In the genomic region with DNA sequence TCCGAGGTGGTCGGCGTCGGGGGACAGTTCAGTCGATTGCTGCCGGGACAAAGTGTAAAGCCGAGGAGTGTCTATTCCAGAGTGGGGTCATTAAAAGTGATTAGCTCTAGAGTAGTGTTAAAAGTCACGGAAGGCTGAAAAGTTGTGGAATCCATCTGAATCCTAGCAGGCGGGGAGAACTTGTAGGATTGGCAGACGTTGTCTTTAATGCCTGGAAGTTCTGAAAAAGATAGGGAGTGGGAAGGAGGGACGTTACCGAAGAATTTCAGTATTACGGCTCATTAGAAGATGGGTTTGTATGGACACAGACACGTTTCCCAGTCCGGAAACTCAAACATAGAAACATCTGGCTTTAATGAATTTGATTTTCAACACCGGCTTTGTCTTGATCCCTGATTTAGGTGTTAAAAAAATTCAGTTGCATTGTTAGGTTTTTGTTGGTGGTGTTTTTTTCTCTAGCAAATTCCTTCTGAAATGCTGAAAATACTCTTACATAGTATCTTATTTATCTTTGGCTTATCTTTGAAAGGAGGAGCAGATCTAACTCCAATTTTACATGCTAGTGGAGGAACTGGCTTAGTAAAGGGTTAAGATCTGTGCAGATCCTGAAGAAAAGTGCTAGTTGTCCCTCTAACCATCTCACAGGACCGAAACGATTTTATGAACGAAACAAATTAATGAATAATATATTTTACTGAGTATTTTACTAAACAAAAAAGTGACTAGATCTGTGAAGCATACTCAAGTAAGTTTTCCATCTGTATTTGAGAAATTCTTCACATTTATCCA, we compare ENCODE assay signal across 8 cellular contexts. TPM values are rescaled to one million over a fixed set of nuclear protein-coding genes. Genes with fewer than 3 reads are reported as not detected.
A peak's percentile ranks its signal among the peaks of the same experiment; 100 is the strongest.
DNase-seq lines count a peak whose midpoint lies in the region; ATAC-seq, FAIRE-seq and TF ChIP-seq lines count a peak whose summit lies in the region.

No MANE protein-coding gene starts in this region.

- peak overlapping the region; percentile 95 to 99 for H3K27ac ChIP-seq in esophagus (ENCODE audit: low read depth in 2 of 2, low read length in 1 of 2)

- TF ChIP-seq CTCF in natural killer cell (IDR thresholded peaks at IDR 0.05): no peak

- peak overlapping the region; percentile 78 to 100 for H3K4me3 ChIP-seq in esophagus (ENCODE audit: low read depth in 1 of 2, low read length in 2 of 2)

- ATAC-seq in natural killer cell: no peak

- peak; percentile 17 for FAIRE-seq in GM12892 (lab: Jason Lieb, UNC)

- DNase-seq in A172 (ENCODE audit: low spot score): peak; percentile 17
- no peak for DNase-seq in GM12892 (ENCODE audit: insufficient read length)
- peak; percentile 10 for DNase-seq in SK-N-DZ (ENCODE audit: low spot score)
- DNase-seq in natural killer cell: no peak
- no peak for DNase-seq in NOMO-1 treated with DMSO at 0.1 percent for 48 hours (lab: John Stamatoyannopoulos, UW; ENCODE audit: unreplicated experiment)
- DNase-seq in cortex of kidney (lab: John Stamatoyannopoulos, UW): no peak
- DNase-seq in NCI-H2081 (lab: John Stamatoyannopoulos, UW): no peak

- 2 to 4% methylated on average over 19 of the region's 19 CpGs for WGBS in esophagus, 2 donors

- H3K27me3 ChIP-seq in esophagus (ENCODE audit: control insufficient read depth in 1 of 2, insufficient read depth in 2 of 2, low read length in 2 of 2): no peaks in the 10 kb centered on the region

- no peaks in the 10 kb centered on the region for H3K36me3 ChIP-seq in esophagus (ENCODE audit: control insufficient read depth in 2 of 2, insufficient read depth in 2 of 2, low read length in 1 of 2)

- H3K36me3 Mint-ChIP-seq in natural killer cell: no peaks in the 10 kb centered on the region

- H3K9me3 Mint-ChIP-seq in natural killer cell: no peaks in the 10 kb centered on the region

- H3K4me3 Mint-ChIP-seq in natural killer cell: peak overlapping the region; percentile 99

- intact Hi-C loops in natural killer cell (cut with micrococcal nuclease): loop anchor here (5.0 kb wide), 2 partner anchors 39 to 91 kb away; no protein-coding TSS in a partner anchor

- peaks cover 42 to 50% of the 10 kb centered on the region in 2 donors for H3K4me1 Mint-ChIP-seq in natural killer cell

- no peaks in the 10 kb centered on the region for H3K27me3 Mint-ChIP-seq in natural killer cell (ENCODE audit: low read depth in 2 of 2)

- H3K27ac Mint-ChIP-seq in natural killer cell: peak overlapping the region; percentile 95 to 100

- TF ChIP-seq POLR2A in GM12892 (IDR thresholded peaks at IDR 0.05; ENCODE audit: low read depth, low read length): no peak

- no peaks in the 10 kb centered on the region for H3K9me3 ChIP-seq in esophagus (ENCODE audit: control insufficient read depth in 2 of 2, insufficient read depth in 1 of 2, low read depth in 1 of 2, low read length in 1 of 2)

- H3K4me1 ChIP-seq in esophagus (ENCODE audit: control insufficient read depth in 2 of 2, insufficient read depth in 2 of 2, low read length in 1 of 2): peaks cover 0 to 2% of the 10 kb centered on the region in 2 donors

RNA-seq across cellular contexts. Expression of a gene that starts 0.9 kb away (rescaled TPM):
- 27.1 and 32.4 TPM in 2 replicates for total RNA-seq in A172 (2014; rRNA removed; shearing (Covaris generic))
- polyA plus RNA-seq in GM12892 (2012; ENCODE audit: missing spikeins): 20.0 TPM
- 9.9 and 11.2 TPM in 2 replicates for polyA plus RNA-seq in SK-N-DZ (2014; cell fraction: cytosol; rRNA removed)
- polyA plus RNA-seq in SK-N-DZ (2014; cell fraction: nucleus; rRNA removed): 14.5 and 21.7 TPM in 2 replicates
- polyA plus RNA-seq in esophagus: 1 to 10 TPM; 8.4 to 9.3 TPM
- total RNA-seq in natural killer cell: 10 to 100 TPM; 59.1 to 79.6 (median 65.0) TPM

Comparison
In these comparisons a context has a peak if more than half of its experiments do, and no peak if none do; other contexts are left out.
1. DNase-seq: peak in A172 (single experiment) and SK-N-DZ (single experiment); none in GM12892 (single experiment), natural killer cell (single experiment), NOMO-1 treated with DMSO at 0.1 percent for 48 hours (single experiment), cortex of kidney (single experiment) and NCI-H2081 (0 of 2).